In the genomic region with DNA sequence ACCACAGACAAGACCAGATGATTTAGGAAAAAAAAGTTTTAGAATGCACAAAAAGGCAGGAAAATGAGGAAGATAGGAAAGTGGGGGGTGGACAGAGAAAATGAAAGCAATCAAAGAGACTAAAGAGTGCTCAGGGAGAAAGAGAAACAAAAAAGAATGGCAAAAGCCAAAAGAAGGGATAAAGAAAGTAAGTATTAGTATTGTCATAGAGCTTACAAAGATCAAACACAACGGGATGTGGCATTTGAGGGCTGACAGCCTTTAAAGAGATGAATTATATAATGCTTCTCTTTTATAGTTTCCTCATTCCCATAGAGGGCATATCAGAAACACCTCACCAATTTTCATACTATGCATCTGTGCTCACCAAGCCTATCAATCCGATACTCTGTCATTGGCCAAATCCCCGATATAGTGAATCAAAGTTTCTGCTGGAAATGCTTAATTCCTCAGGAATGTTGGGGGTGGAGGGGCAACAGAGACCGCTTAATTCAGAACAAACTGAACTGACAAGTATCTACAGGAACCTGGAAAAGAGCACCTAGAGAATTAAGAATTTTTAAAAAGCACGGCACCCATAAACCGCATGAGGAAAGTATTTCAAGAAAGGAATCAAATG, we compare ENCODE assay signal across 13 cellular contexts. TPM values are rescaled to one million over a fixed set of nuclear protein-coding genes. Genes with fewer than 3 reads are reported as not detected.
DNase-seq lines count a peak whose midpoint lies in the region; ATAC-seq lines count a peak whose summit lies in the region.
"Had no signal": no experiment of that assay in that cellular context is flagged by ENCODE, and none has a peak within 500 bp of the region (broad histone marks: within the 10 kb centered on the region; RNA-seq: fewer than 3 reads in every experiment).

No MANE protein-coding gene starts in this region.

- peak overlapping the region in 1 of 2 donors; percentile 4 for H3K4me3 ChIP-seq in CD4-positive, alpha-beta memory T cell (ENCODE audit: low read length in 2 of 2)
- no peak overlapping the region for H3K4me3 ChIP-seq in muscle layer of duodenum (ENCODE audit: low read depth in 1 of 2, low read length in 2 of 2)
- H3K4me3 ChIP-seq: gastroesophageal sphincter, mucosa of descending colon had no signal

- H3K4me1 Mint-ChIP-seq in CD4-positive, alpha-beta memory T cell = peaks cover 51 to 71% (median 58%) of the 10 kb centered on the region in 4 donors
- H3K4me1 Mint-ChIP-seq in activated T-helper 2 cell treated with anti-CD3 and anti-CD28 coated beads, Interferon-gamma antibody, Interleukin-2, Interleukin-4, amounts not matched to agents 10 μg/mL and 5 μg/mL and 100 μg/mL, durations not matched to agents 14 hours and 24 hours and 36 hours (ENCODE audit: low read depth) = peaks cover 63% of the 10 kb centered on the region

- H3K27ac ChIP-seq in CD4-positive, alpha-beta memory T cell (ENCODE audit: low read depth, low read length) = peak overlapping the region; percentile 56
- H3K27ac ChIP-seq in muscle layer of duodenum (ENCODE audit: low read length) = peak overlapping the region; percentile 3
- H3K27ac ChIP-seq: gastroesophageal sphincter had no signal

- peak overlapping the region; percentile 58 to 93 (median 66) for H3K4me3 Mint-ChIP-seq in CD4-positive, alpha-beta memory T cell
- peak overlapping the region; percentile 80 for H3K4me3 Mint-ChIP-seq in activated T-helper 2 cell treated with anti-CD3 and anti-CD28 coated beads, Interferon-gamma antibody, Interleukin-2, Interleukin-4, amounts not matched to agents 10 μg/mL and 5 μg/mL and 100 μg/mL, durations not matched to agents 14 hours and 24 hours and 36 hours (ENCODE audit: low read depth)

- H3K27ac Mint-ChIP-seq in CD4-positive, alpha-beta memory T cell = peak overlapping the region; percentile 86 to 97 (median 91)
- H3K27ac Mint-ChIP-seq in activated T-helper 2 cell treated with anti-CD3 and anti-CD28 coated beads, Interferon-gamma antibody, Interleukin-2, Interleukin-4, amounts not matched to agents 10 μg/mL and 5 μg/mL and 100 μg/mL, durations not matched to agents 14 hours and 24 hours and 36 hours = peak overlapping the region; percentile 72

- peaks cover 12% of the 10 kb centered on the region for H3K36me3 ChIP-seq in CD4-positive, alpha-beta memory T cell (ENCODE audit: insufficient read depth, low read length)
- peaks cover 13 to 18% of the 10 kb centered on the region in 2 donors for H3K36me3 ChIP-seq in muscle layer of duodenum (ENCODE audit: control insufficient read depth in 1 of 2, insufficient read depth in 2 of 2, low read length in 2 of 2)

- no peaks in the 10 kb centered on the region for H3K27me3 Mint-ChIP-seq in CD4-positive, alpha-beta memory T cell
- no peaks in the 10 kb centered on the region for H3K27me3 Mint-ChIP-seq in activated T-helper 2 cell treated with anti-CD3 and anti-CD28 coated beads, Interferon-gamma antibody, Interleukin-2, Interleukin-4, amounts not matched to agents 10 μg/mL and 5 μg/mL and 100 μg/mL, durations not matched to agents 14 hours and 24 hours and 36 hours (ENCODE audit: low read depth)

- peak; percentile 56 to 79 (median 62) for DNase-seq in CD4-positive, alpha-beta memory T cell
- DNase-seq in KBM-7 (peak; percentile 29), cerebellar nuclear complex (lab: John Stamatoyannopoulos, UW) (no peak), hippocampal formation (lab: John Stamatoyannopoulos, UW) (no peak), NOMO-1 (lab: John Stamatoyannopoulos, UW; ENCODE audit: unreplicated experiment in 2 of 2) (no peak)
- no peak for DNase-seq in activated T-helper 2 cell treated with anti-CD3 and anti-CD28 coated beads, Interferon-gamma antibody, Interleukin-2, Interleukin-4, amounts not matched to agents 10 μg/mL and 5 μg/mL and 100 μg/mL, durations not matched to agents 14 hours and 24 hours and 36 hours (ENCODE audit: low spot score)
- DNase-seq: IMR-90; NCI-H510A treated with DMSO at 0.1 percent for 48 hours; stimulated activated CD4-positive, alpha-beta T cell treated with anti-CD3 and anti-CD28 coated beads, Interleukin-2, amount 100 ng/mL, for 48 hours had no signal

- no peak for ATAC-seq in HG02938 (IDR thresholded peaks at IDR 0.05; ENCODE audit: unreplicated experiment)
- ATAC-seq: gastroesophageal sphincter, mucosa of descending colon had no signal

- H3K27me3 ChIP-seq in CD4-positive, alpha-beta memory T cell (ENCODE audit: insufficient read depth, low read length) = no peaks in the 10 kb centered on the region
- no peaks in the 10 kb centered on the region for H3K27me3 ChIP-seq in muscle layer of duodenum (ENCODE audit: low read depth, low read length)
- H3K27me3 ChIP-seq: gastroesophageal sphincter had no signal

- POLR2A ChIA-PET in CD4-positive, alpha-beta memory T cell (lab: Charles Lee; ENCODE audit: partially characterized antibody) = interaction anchor here (0.9 to 1.3 kb wide), 3 partner anchors 19 to 393 kb away, joined by 3 to 4 read pairs (median 3); a partner anchor contains a TSS

- CTCF ChIA-PET in CD4-positive, alpha-beta memory T cell (lab: Charles Lee; ENCODE audit: partially characterized antibody) = interaction anchor here (0.7 to 1.9 kb wide), 2 partner anchors 182 to 314 kb away, joined by 3 to 5 read pairs; no protein-coding TSS in a partner anchor

- H3K9me3 ChIP-seq in CD4-positive, alpha-beta memory T cell (ENCODE audit: control insufficient read depth in 1 of 2, low read length in 2 of 2) = no peaks in the 10 kb centered on the region
- no peaks in the 10 kb centered on the region for H3K9me3 ChIP-seq in muscle layer of duodenum (ENCODE audit: control insufficient read depth in 1 of 2, low read length in 2 of 2)
- H3K9me3 ChIP-seq: gastroesophageal sphincter, mucosa of descending colon had no signal

- intact Hi-C loops in CD4-positive, alpha-beta memory T cell (cut with micrococcal nuclease) = loop anchor here (5.0 to 10.0 kb wide), 2 partner anchors 331 to 696 kb away; a partner anchor contains a TSS
- intact Hi-C loops in activated T-helper 2 cell treated with anti-CD3 and anti-CD28 coated beads, Interferon-gamma antibody, Interleukin-2, Interleukin-4, amounts not matched to agents 10 μg/mL and 5 μg/mL and 100 μg/mL, durations not matched to agents 14 hours and 24 hours and 36 hours (cut with micrococcal nuclease) = loop anchor here (1.0 to 10.0 kb wide), 5 partner anchors 166 to 964 kb away; a partner anchor contains a TSS

- peaks cover 56% of the 10 kb centered on the region for H3K4me1 ChIP-seq in CD4-positive, alpha-beta memory T cell (ENCODE audit: insufficient read depth, low read length)
- H3K4me1 ChIP-seq in muscle layer of duodenum (ENCODE audit: control insufficient read depth in 1 of 2, insufficient read depth in 2 of 2, low read length in 2 of 2) = peaks cover 6 to 43% of the 10 kb centered on the region in 2 donors

- in situ Hi-C loops in KBM-7 (cut with MboI; ENCODE audit: low pct_unique_long_range_greater_than_20kb, low sequenced_read_pairs) = no loop called here

- no peaks in the 10 kb centered on the region for H3K9me3 Mint-ChIP-seq in CD4-positive, alpha-beta memory T cell
- H3K9me3 Mint-ChIP-seq in activated T-helper 2 cell treated with anti-CD3 and anti-CD28 coated beads, Interferon-gamma antibody, Interleukin-2, Interleukin-4, amounts not matched to agents 10 μg/mL and 5 μg/mL and 100 μg/mL, durations not matched to agents 14 hours and 24 hours and 36 hours = no peaks in the 10 kb centered on the region

- peaks cover 9 to 30% of the 10 kb centered on the region in 2 donors for H3K36me3 Mint-ChIP-seq in CD4-positive, alpha-beta memory T cell
- peaks cover 20% of the 10 kb centered on the region for H3K36me3 Mint-ChIP-seq in activated T-helper 2 cell treated with anti-CD3 and anti-CD28 coated beads, Interferon-gamma antibody, Interleukin-2, Interleukin-4, amounts not matched to agents 10 μg/mL and 5 μg/mL and 100 μg/mL, durations not matched to agents 14 hours and 24 hours and 36 hours (ENCODE audit: low read depth)

RNA-seq across cellular contexts. Expression of a gene that starts 2.7 kb away (rescaled TPM):
- total RNA-seq in CD4-positive, alpha-beta memory T cell = 10 to 100 TPM; 85.0 to 87.8 TPM
- 10 to 100 TPM; 39.3 to 44.2 TPM for polyA plus RNA-seq in CD4-positive, alpha-beta memory T cell
- 35.2 and 36.0 TPM in 2 replicates for total RNA-seq in activated T-helper 2 cell treated with anti-CD3 and anti-CD28 coated beads, Interferon-gamma antibody, Interleukin-2, Interleukin-4, amounts not matched to agents 10 μg/mL and 5 μg/mL and 100 μg/mL, durations not matched to agents 14 hours and 24 hours and 36 hours

RNA-seq across cellular contexts. Expression of a gene that starts 2.8 kb away (rescaled TPM):
- total RNA-seq in CD4-positive, alpha-beta memory T cell = 10 to 100 TPM; 10.9 to 11.3 TPM
- polyA plus RNA-seq in CD4-positive, alpha-beta memory T cell = 1 to 10 TPM; 4.6 to 4.9 TPM
- 10.8 and 12.8 TPM in 2 replicates for total RNA-seq in activated T-helper 2 cell treated with anti-CD3 and anti-CD28 coated beads, Interferon-gamma antibody, Interleukin-2, Interleukin-4, amounts not matched to agents 10 μg/mL and 5 μg/mL and 100 μg/mL, durations not matched to agents 14 hours and 24 hours and 36 hours

RNA-seq across cellular contexts. Expression of a gene that starts 19.0 kb away (rescaled TPM):
- 10 to 100 TPM; 17.0 to 18.7 TPM for total RNA-seq in CD4-positive, alpha-beta memory T cell
- 10 to 100 TPM; 34.1 to 34.8 TPM for polyA plus RNA-seq in CD4-positive, alpha-beta memory T cell
- 46.6 and 52.0 TPM in 2 replicates for total RNA-seq in activated T-helper 2 cell treated with anti-CD3 and anti-CD28 coated beads, Interferon-gamma antibody, Interleukin-2, Interleukin-4, amounts not matched to agents 10 μg/mL and 5 μg/mL and 100 μg/mL, durations not matched to agents 14 hours and 24 hours and 36 hours

Comparison
In these comparisons a context has a peak if more than half of its experiments do, and no peak if none do; other contexts are left out.
1. DNase-seq: peak in CD4-positive, alpha-beta memory T cell (5 of 5) and KBM-7 (single experiment); none in activated T-helper 2 cell treated with anti-CD3 and anti-CD28 coated beads, Interferon-gamma antibody, Interleukin-2, Interleukin-4, amounts not matched to agents 10 μg/mL and 5 μg/mL and 100 μg/mL, durations not matched to agents 14 hours and 24 hours and 36 hours (single experiment), cerebellar nuclear complex (0 of 2), hippocampal formation (0 of 2) and NOMO-1 (0 of 2).